2 cellular contexts compared by ENCODE assay signal in the genomic region with DNA sequence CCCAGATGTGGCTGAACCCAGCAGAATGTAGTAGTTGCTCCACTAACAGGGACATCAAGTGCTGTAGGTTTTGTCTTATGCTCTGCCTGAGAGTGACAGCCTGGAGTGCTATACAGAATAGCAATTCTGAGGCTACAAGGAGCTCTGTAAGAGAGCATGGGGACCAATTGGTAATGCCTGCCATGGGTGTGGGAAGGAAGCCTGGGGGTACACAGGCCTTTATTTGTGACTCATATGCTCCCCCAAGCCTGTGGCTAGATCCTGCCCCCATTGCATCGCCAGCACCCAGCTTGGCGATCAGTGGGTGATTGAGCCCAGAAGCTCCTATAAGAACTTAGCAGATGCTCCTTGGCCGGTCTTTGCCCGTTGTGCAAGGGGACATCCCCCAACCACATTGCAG.
TF ChIP-seq lines count a peak whose summit lies in the region.

No MANE protein-coding gene starts in this region.

TF ChIP-seq in HEK293, 187 proteins besides CTCF, POLR2A, EP300 and RAD21:
- TF ChIP-seq ZNF664 (tag by site-specific recombination; IDR thresholded peaks at IDR 0.05) (peak; percentile 84), ZNF830 (tag by site-specific recombination; IDR thresholded peaks at IDR 0.05; ENCODE audit: low read depth) (no peak)

TF ChIP-seq in H1, 55 proteins besides CTCF, POLR2A, EP300 and RAD21:
- no peak for TF ChIP-seq NRF1 (IDR thresholded peaks at IDR 0.05; ENCODE audit: low read depth, low read length)
- TF ChIP-seq ASH2L (IDR thresholded peaks at IDR 0.05; ENCODE audit: low read length): no peak
- no peak for TF ChIP-seq JUND (IDR thresholded peaks at IDR 0.05; ENCODE audit: low read length)
- TF ChIP-seq RNF2 (IDR thresholded peaks at IDR 0.05; ENCODE audit: borderline replicate concordance, low read depth, low read length, missing control alignments, poor library complexity, severe bottlenecking): no peak
- TF ChIP-seq SUZ12 (IDR thresholded peaks at IDR 0.05; ENCODE audit: low read length): no peak
- no peak for TF ChIP-seq TAF1 (IDR thresholded peaks at IDR 0.05; ENCODE audit: low read depth, low read length)
- TF ChIP-seq, protein P1, sequence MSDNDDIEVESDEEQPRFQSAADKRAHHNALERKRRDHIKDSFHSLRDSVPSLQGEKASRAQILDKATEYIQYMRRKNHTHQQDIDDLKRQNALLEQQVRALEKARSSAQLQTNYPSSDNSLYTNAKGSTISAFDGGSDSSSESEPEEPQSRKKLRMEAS (IDR thresholded peaks at IDR 0.05): no peak
- no peak for TF ChIP-seq TBP (IDR thresholded peaks at IDR 0.05; ENCODE audit: low read depth, low read length)
- TF ChIP-seq KDM1A (IDR thresholded peaks at IDR 0.05; ENCODE audit: borderline replicate concordance, low read length): no peak
- TF ChIP-seq RBBP5 (IDR thresholded peaks at IDR 0.05; ENCODE audit: borderline replicate concordance, low read depth, low read length): no peak
- no peak for TF ChIP-seq KDM5A (IDR thresholded peaks at IDR 0.05; ENCODE audit: low read length)
- no peak for TF ChIP-seq EZH2 (IDR thresholded peaks at IDR 0.05; ENCODE audit: low read depth, low read length, severe bottlenecking)
- TF ChIP-seq SIRT6 (IDR thresholded peaks at IDR 0.05; ENCODE audit: low read length): no peak
- no peak for TF ChIP-seq SP2 (IDR thresholded peaks at IDR 0.05; ENCODE audit: low read length)
- TF ChIP-seq, protein P2, sequence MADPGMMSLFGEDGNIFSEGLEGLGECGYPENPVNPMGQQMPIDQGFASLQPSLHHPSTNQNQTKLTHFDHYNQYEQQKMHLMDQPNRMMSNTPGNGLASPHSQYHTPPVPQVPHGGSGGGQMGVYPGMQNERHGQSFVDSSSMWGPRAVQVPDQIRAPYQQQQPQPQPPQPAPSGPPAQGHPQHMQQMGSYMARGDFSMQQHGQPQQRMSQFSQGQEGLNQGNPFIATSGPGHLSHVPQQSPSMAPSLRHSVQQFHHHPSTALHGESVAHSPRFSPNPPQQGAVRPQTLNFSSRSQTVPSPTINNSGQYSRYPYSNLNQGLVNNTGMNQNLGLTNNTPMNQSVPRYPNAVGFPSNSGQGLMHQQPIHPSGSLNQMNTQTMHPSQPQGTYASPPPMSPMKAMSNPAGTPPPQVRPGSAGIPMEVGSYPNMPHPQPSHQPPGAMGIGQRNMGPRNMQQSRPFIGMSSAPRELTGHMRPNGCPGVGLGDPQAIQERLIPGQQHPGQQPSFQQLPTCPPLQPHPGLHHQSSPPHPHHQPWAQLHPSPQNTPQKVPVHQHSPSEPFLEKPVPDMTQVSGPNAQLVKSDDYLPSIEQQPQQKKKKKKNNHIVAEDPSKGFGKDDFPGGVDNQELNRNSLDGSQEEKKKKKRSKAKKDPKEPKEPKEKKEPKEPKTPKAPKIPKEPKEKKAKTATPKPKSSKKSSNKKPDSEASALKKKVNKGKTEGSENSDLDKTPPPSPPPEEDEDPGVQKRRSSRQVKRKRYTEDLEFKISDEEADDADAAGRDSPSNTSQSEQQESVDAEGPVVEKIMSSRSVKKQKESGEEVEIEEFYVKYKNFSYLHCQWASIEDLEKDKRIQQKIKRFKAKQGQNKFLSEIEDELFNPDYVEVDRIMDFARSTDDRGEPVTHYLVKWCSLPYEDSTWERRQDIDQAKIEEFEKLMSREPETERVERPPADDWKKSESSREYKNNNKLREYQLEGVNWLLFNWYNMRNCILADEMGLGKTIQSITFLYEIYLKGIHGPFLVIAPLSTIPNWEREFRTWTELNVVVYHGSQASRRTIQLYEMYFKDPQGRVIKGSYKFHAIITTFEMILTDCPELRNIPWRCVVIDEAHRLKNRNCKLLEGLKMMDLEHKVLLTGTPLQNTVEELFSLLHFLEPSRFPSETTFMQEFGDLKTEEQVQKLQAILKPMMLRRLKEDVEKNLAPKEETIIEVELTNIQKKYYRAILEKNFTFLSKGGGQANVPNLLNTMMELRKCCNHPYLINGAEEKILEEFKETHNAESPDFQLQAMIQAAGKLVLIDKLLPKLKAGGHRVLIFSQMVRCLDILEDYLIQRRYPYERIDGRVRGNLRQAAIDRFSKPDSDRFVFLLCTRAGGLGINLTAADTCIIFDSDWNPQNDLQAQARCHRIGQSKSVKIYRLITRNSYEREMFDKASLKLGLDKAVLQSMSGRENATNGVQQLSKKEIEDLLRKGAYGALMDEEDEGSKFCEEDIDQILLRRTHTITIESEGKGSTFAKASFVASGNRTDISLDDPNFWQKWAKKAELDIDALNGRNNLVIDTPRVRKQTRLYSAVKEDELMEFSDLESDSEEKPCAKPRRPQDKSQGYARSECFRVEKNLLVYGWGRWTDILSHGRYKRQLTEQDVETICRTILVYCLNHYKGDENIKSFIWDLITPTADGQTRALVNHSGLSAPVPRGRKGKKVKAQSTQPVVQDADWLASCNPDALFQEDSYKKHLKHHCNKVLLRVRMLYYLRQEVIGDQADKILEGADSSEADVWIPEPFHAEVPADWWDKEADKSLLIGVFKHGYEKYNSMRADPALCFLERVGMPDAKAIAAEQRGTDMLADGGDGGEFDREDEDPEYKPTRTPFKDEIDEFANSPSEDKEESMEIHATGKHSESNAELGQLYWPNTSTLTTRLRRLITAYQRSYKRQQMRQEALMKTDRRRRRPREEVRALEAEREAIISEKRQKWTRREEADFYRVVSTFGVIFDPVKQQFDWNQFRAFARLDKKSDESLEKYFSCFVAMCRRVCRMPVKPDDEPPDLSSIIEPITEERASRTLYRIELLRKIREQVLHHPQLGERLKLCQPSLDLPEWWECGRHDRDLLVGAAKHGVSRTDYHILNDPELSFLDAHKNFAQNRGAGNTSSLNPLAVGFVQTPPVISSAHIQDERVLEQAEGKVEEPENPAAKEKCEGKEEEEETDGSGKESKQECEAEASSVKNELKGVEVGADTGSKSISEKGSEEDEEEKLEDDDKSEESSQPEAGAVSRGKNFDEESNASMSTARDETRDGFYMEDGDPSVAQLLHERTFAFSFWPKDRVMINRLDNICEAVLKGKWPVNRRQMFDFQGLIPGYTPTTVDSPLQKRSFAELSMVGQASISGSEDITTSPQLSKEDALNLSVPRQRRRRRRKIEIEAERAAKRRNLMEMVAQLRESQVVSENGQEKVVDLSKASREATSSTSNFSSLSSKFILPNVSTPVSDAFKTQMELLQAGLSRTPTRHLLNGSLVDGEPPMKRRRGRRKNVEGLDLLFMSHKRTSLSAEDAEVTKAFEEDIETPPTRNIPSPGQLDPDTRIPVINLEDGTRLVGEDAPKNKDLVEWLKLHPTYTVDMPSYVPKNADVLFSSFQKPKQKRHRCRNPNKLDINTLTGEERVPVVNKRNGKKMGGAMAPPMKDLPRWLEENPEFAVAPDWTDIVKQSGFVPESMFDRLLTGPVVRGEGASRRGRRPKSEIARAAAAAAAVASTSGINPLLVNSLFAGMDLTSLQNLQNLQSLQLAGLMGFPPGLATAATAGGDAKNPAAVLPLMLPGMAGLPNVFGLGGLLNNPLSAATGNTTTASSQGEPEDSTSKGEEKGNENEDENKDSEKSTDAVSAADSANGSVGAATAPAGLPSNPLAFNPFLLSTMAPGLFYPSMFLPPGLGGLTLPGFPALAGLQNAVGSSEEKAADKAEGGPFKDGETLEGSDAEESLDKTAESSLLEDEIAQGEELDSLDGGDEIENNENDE (IDR thresholded peaks at IDR 0.05; ENCODE audit: insufficient replicate concordance, low read length): no peak
- TF ChIP-seq CBX5 (IDR thresholded peaks at IDR 0.05; ENCODE audit: low read depth, low read length): no peak
- TF ChIP-seq GABPA (IDR thresholded peaks at IDR 0.05; ENCODE audit: borderline replicate concordance, insufficient read depth, low read length): no peak
- TF ChIP-seq CEBPB (IDR thresholded peaks at IDR 0.05; ENCODE audit: low read depth, low read length): no peak
- TF ChIP-seq SRF (IDR thresholded peaks at IDR 0.05; ENCODE audit: low read depth, low read length): no peak
- no peak for TF ChIP-seq BRCA1 (IDR thresholded peaks at IDR 0.05; ENCODE audit: low read depth, low read length)
